ENCODE assay signal across 8 cellular contexts in genomic region chr15:45162771-45163507, GRCh38. TPM values are rescaled to one million over a fixed set of nuclear protein-coding genes. Genes with fewer than 3 reads are reported as not detected.
DNase-seq lines count a peak whose midpoint lies in the region; ATAC-seq lines count a peak whose summit lies in the region.

No MANE protein-coding gene starts in this region.

- CTCF ChIA-PET in activated CD8-positive, alpha-beta T cell treated with anti-CD3 and anti-CD28 coated beads, Interleukin-2, amount 10 ng/mL, durations not matched to agents 7 days and 5 days (lab: Charles Lee) = interaction anchor here (0.8 to 13.2 kb wide), 27 partner anchors 9 to 423 kb away, joined by 3 to 191 read pairs (median 6); a partner anchor contains a TSS

- ATAC-seq in HG03280 (IDR thresholded peaks at IDR 0.05; ENCODE audit: unreplicated experiment) = peak; percentile 31
- ATAC-seq in activated CD8-positive, alpha-beta T cell treated with anti-CD3 and anti-CD28 coated beads, Interleukin-2, amount 10 ng/mL, durations not matched to agents 7 days and 5 days = peak; percentile 29
- ATAC-seq in GM21576 (IDR thresholded peaks at IDR 0.05; ENCODE audit: unreplicated experiment) = no peak

- no peaks in the 10 kb centered on the region for H3K27me3 Mint-ChIP-seq in activated CD8-positive, alpha-beta T cell treated with anti-CD3 and anti-CD28 coated beads, Interleukin-2, amount 10 ng/mL, durations not matched to agents 7 days and 5 days (ENCODE audit: low read depth)

- DNase-seq in G401 (ENCODE audit: low spot score) = peak; percentile 91
- DNase-seq in NCI-H82 (lab: John Stamatoyannopoulos, UW) = peak; percentile 95
- peak; percentile 78 for DNase-seq in activated CD8-positive, alpha-beta T cell treated with anti-CD3 and anti-CD28 coated beads, Interleukin-2, amount 10 ng/mL, durations not matched to agents 7 days and 5 days
- peak; percentile 10 to 36 (median 24) for DNase-seq in effector memory CD4-positive, alpha-beta T cell
- DNase-seq in lung microvascular endothelial cell (ENCODE audit: low read depth in 2 of 2) = peak; percentile 84 to 90
- DNase-seq in stimulated activated CD8-positive, alpha-beta memory T cell treated with anti-CD3 and anti-CD28 coated beads, Interleukin-15, amount 100 ng/mL, for 4 hours (ENCODE audit: low read depth in 2 of 2) = peak; percentile 30 to 31

- no peaks in the 10 kb centered on the region for H3K36me3 ChIP-seq in effector memory CD4-positive, alpha-beta T cell (ENCODE audit: control insufficient read depth, insufficient read depth, low read length)

- H3K27ac ChIP-seq in effector memory CD4-positive, alpha-beta T cell (ENCODE audit: insufficient read depth, low read length, poor library complexity, severe bottlenecking) = no peak overlapping the region

- POLR2A ChIA-PET in activated CD8-positive, alpha-beta T cell treated with anti-CD3 and anti-CD28 coated beads, Interleukin-2, amount 10 ng/mL, durations not matched to agents 7 days and 5 days (lab: Charles Lee) = interaction anchor here (0.7 to 3.0 kb wide), 6 partner anchors 17 to 240 kb away, joined by 3 to 16 read pairs (median 8); a partner anchor contains a TSS

- H3K4me3 Mint-ChIP-seq in activated CD8-positive, alpha-beta T cell treated with anti-CD3 and anti-CD28 coated beads, Interleukin-2, amount 10 ng/mL, durations not matched to agents 7 days and 5 days = no peak overlapping the region

- no peak overlapping the region for H3K27ac Mint-ChIP-seq in activated CD8-positive, alpha-beta T cell treated with anti-CD3 and anti-CD28 coated beads, Interleukin-2, amount 10 ng/mL, durations not matched to agents 7 days and 5 days

- H3K4me3 ChIP-seq in effector memory CD4-positive, alpha-beta T cell (ENCODE audit: insufficient read depth, low read depth, low read length, poor library complexity, severe bottlenecking) = no peak overlapping the region

- peaks cover 16% of the 10 kb centered on the region for H3K4me1 ChIP-seq in effector memory CD4-positive, alpha-beta T cell (ENCODE audit: control insufficient read depth, insufficient read depth, low read length, poor library complexity, severe bottlenecking)

- H3K9me3 ChIP-seq in effector memory CD4-positive, alpha-beta T cell (ENCODE audit: control insufficient read depth, low read length) = no peaks in the 10 kb centered on the region

- H3K36me3 Mint-ChIP-seq in activated CD8-positive, alpha-beta T cell treated with anti-CD3 and anti-CD28 coated beads, Interleukin-2, amount 10 ng/mL, durations not matched to agents 7 days and 5 days (ENCODE audit: low read depth) = no peaks in the 10 kb centered on the region

- peaks cover 23% of the 10 kb centered on the region for H3K4me1 Mint-ChIP-seq in activated CD8-positive, alpha-beta T cell treated with anti-CD3 and anti-CD28 coated beads, Interleukin-2, amount 10 ng/mL, durations not matched to agents 7 days and 5 days (ENCODE audit: low read depth)

- no peaks in the 10 kb centered on the region for H3K27me3 ChIP-seq in effector memory CD4-positive, alpha-beta T cell (replicated peaks; ENCODE audit: control insufficient read depth, insufficient read depth, low read length, poor library complexity, severe bottlenecking)

- H3K9me3 Mint-ChIP-seq in activated CD8-positive, alpha-beta T cell treated with anti-CD3 and anti-CD28 coated beads, Interleukin-2, amount 10 ng/mL, durations not matched to agents 7 days and 5 days (ENCODE audit: insufficient read depth) = no peaks in the 10 kb centered on the region

- in situ Hi-C loops in G401 (cut with HindIII; ENCODE audit: low sequenced_read_pairs) = no loop called here

RNA-seq across cellular contexts. Expression of gene SHF, which starts 24.8 kb away (rescaled TPM):
- 7.8 and 10.7 TPM in 2 replicates for total RNA-seq in G401 (2014; rRNA removed; shearing (Covaris generic))
- total RNA-seq in activated CD8-positive, alpha-beta T cell treated with anti-CD3 and anti-CD28 coated beads, Interleukin-2, amount 10 ng/mL, durations not matched to agents 7 days and 5 days = 1 to 10 TPM in 1 of 2 experiments, under 1 TPM in 1; 0.57 to 1.3 TPM
- total RNA-seq in lung microvascular endothelial cell = 2.4 and 3.4 TPM in 2 replicates

RNA-seq across cellular contexts. Expression of gene DUOX1, which starts 33.1 kb away (rescaled TPM):
- not detected in 2 replicates for total RNA-seq in G401 (2014; rRNA removed; shearing (Covaris generic))
- total RNA-seq in activated CD8-positive, alpha-beta T cell treated with anti-CD3 and anti-CD28 coated beads, Interleukin-2, amount 10 ng/mL, durations not matched to agents 7 days and 5 days = not detected
- total RNA-seq in lung microvascular endothelial cell = not detected in 2 replicates

RNA-seq across cellular contexts. Expression of gene DUOXA1, which starts 33.3 kb away (rescaled TPM):
- not detected in 2 replicates for total RNA-seq in G401 (2014; rRNA removed; shearing (Covaris generic))
- not detected for total RNA-seq in activated CD8-positive, alpha-beta T cell treated with anti-CD3 and anti-CD28 coated beads, Interleukin-2, amount 10 ng/mL, durations not matched to agents 7 days and 5 days
- total RNA-seq in lung microvascular endothelial cell = not detected in 2 replicates

RNA-seq across cellular contexts. Expression of gene DUOXA2, which starts 48.8 kb away (rescaled TPM):
- total RNA-seq in G401 (2014; rRNA removed; shearing (Covaris generic)) = not detected in 2 replicates
- not detected for total RNA-seq in activated CD8-positive, alpha-beta T cell treated with anti-CD3 and anti-CD28 coated beads, Interleukin-2, amount 10 ng/mL, durations not matched to agents 7 days and 5 days
- total RNA-seq in lung microvascular endothelial cell = not detected in 2 replicates

RNA-seq across cellular contexts. Expression of gene DUOX2, which starts 49.0 kb away (rescaled TPM):
- not detected in 2 replicates for total RNA-seq in G401 (2014; rRNA removed; shearing (Covaris generic))
- total RNA-seq in activated CD8-positive, alpha-beta T cell treated with anti-CD3 and anti-CD28 coated beads, Interleukin-2, amount 10 ng/mL, durations not matched to agents 7 days and 5 days = not detected
- total RNA-seq in lung microvascular endothelial cell = not detected in 2 replicates

Comparison
In these comparisons a context has a peak if more than half of its experiments do, and no peak if none do; other contexts are left out.
1. DNase-seq: peak in every context shown above with its lines; median percentile 95 in NCI-H82; 91 in G401; 87 in lung microvascular endothelial cell; 78 in activated CD8-positive, alpha-beta T cell treated with anti-CD3 and anti-CD28 coated beads, Interleukin-2, amount 10 ng/mL, durations not matched to agents 7 days and 5 days; 30 in stimulated activated CD8-positive, alpha-beta memory T cell treated with anti-CD3 and anti-CD28 coated beads, Interleukin-15, amount 100 ng/mL, for 4 hours; 24 in effector memory CD4-positive, alpha-beta T cell.